Comparison of ENCODE assay signal across 8 cellular contexts in the genomic region with DNA sequence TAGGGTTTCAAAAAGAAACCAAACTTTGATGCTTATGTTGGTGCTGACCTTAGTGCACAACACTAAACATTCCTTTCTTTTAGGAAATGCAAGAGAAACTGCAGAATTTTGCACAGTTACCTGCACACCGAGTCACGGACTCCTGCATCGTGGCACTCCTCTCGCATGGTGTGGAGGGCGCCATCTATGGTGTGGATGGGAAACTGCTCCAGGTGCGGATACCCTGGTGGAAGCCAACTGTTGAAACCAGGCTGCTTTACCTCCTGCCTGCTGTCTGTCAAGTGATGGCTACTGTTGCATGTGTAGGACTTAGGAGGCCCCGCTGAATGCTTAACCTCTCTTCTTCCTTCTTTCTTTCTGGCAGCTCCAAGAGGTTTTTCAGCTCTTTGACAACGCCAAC. TPM values are rescaled to one million over a fixed set of nuclear protein-coding genes. Genes with fewer than 3 reads are reported as not detected.
A peak's percentile ranks its signal among the peaks of the same experiment; 100 is the strongest.
DNase-seq lines count a peak whose midpoint lies in the region; ATAC-seq and TF ChIP-seq lines count a peak whose summit lies in the region.

No MANE protein-coding gene starts in this region.

- H3K9me3 Mint-ChIP-seq in Calu3 (ENCODE audit: low read depth, unreplicated experiment) (no peaks in the 10 kb centered on the region), neural crest cell (no peaks in the 10 kb centered on the region)
- no peaks in the 10 kb centered on the region for H3K9me3 Mint-ChIP-seq in activated CD4-positive, alpha-beta T cell treated with anti-CD3 and anti-CD28 coated beads for 36 hours (ENCODE audit: low read depth)

- H3K4me1 Mint-ChIP-seq in Calu3 (ENCODE audit: low read depth, unreplicated experiment) (peaks cover 14% of the 10 kb centered on the region), neural crest cell (peaks cover 14% of the 10 kb centered on the region)
- H3K4me1 Mint-ChIP-seq in activated CD4-positive, alpha-beta T cell treated with anti-CD3 and anti-CD28 coated beads for 36 hours: peaks cover 34% of the 10 kb centered on the region

- no TSS peak for BruUV-seq in Calu3 (replicated peaks; lab: Mats Ljungman, UMichigan)

- POLR2A ChIA-PET in activated CD4-positive, alpha-beta T cell treated with anti-CD3 and anti-CD28 coated beads for 36 hours (lab: Charles Lee): interaction anchor here (0.8 to 3.6 kb wide), 2 partner anchors 20 to 59 kb away, joined by 3 to 11 read pairs; no protein-coding TSS in a partner anchor

- H3K27me3 Mint-ChIP-seq in Calu3 (ENCODE audit: unreplicated experiment) (no peaks in the 10 kb centered on the region), neural crest cell (ENCODE audit: low read depth) (no peaks in the 10 kb centered on the region)
- no peaks in the 10 kb centered on the region for H3K27me3 Mint-ChIP-seq in activated CD4-positive, alpha-beta T cell treated with anti-CD3 and anti-CD28 coated beads for 36 hours

- no peak overlapping the region for H3K27ac Mint-ChIP-seq in Calu3 (ENCODE audit: unreplicated experiment)
- no peak overlapping the region for H3K27ac Mint-ChIP-seq in activated CD4-positive, alpha-beta T cell treated with anti-CD3 and anti-CD28 coated beads for 36 hours
- no peak overlapping the region for H3K27ac Mint-ChIP-seq in neural crest cell (ENCODE audit: unreplicated experiment)

- TF ChIP-seq CTCF in Calu3 (IDR thresholded peaks at IDR 0.05; ENCODE audit: unreplicated experiment) (peak; percentile 55), neural crest cell (conservative IDR thresholded peaks at IDR 0.05) (peak; percentile 68)

- intact Hi-C loops in Calu3 (cut with micrococcal nuclease; ENCODE audit: unreplicated experiment): no loop called here
- intact Hi-C loops in activated CD4-positive, alpha-beta T cell treated with anti-CD3 and anti-CD28 coated beads for 36 hours (cut with DNase I, micrococcal nuclease): loop anchor here (1.0 kb wide), 1 partner anchor 60 kb away; no protein-coding TSS in a partner anchor

- H3K4me3 Mint-ChIP-seq in Calu3 (ENCODE audit: low read depth, unreplicated experiment) (no peak overlapping the region), neural crest cell (no peak overlapping the region)
- H3K4me3 Mint-ChIP-seq in activated CD4-positive, alpha-beta T cell treated with anti-CD3 and anti-CD28 coated beads for 36 hours: no peak overlapping the region

- CTCF ChIA-PET in Calu3 (lab: Charles Lee): interaction anchor here (1.0 to 1.9 kb wide), 3 partner anchors 9 to 59 kb away, joined by 3 to 9 read pairs (median 5); partner anchors contain the start of gene CASP2
- CTCF ChIA-PET in activated CD4-positive, alpha-beta T cell treated with anti-CD3 and anti-CD28 coated beads for 36 hours (lab: Charles Lee): interaction anchor here (0.7 to 13.9 kb wide), 27 partner anchors 9 to 121 kb away, joined by 3 to 182 read pairs (median 6); partner anchors contain the start of genes CASP2 and GSTK1

- DNase-seq in Calu3 (peak; percentile 61), dermis blood vessel endothelial cell (peak; percentile 64), neural crest cell (ENCODE audit: low read depth, low spot score) (peak; percentile 32), NCI-H226 (no peak)
- peak; percentile 76 for DNase-seq in activated CD4-positive, alpha-beta T cell treated with anti-CD3 and anti-CD28 coated beads for 36 hours

- ATAC-seq in HG03175 (IDR thresholded peaks at IDR 0.05; ENCODE audit: unreplicated experiment) (peak; percentile 63), HG03135 (IDR thresholded peaks at IDR 0.05; ENCODE audit: unreplicated experiment) (no peak), GM18520 (IDR thresholded peaks at IDR 0.05; ENCODE audit: unreplicated experiment) (no peak)
- peak; percentile 95 for ATAC-seq in activated CD4-positive, alpha-beta T cell treated with anti-CD3 and anti-CD28 coated beads for 36 hours

- H3K36me3 Mint-ChIP-seq in Calu3 (ENCODE audit: insufficient read depth, unreplicated experiment): peaks cover 34% of the 10 kb centered on the region
- peaks cover 83% of the 10 kb centered on the region for H3K36me3 Mint-ChIP-seq in activated CD4-positive, alpha-beta T cell treated with anti-CD3 and anti-CD28 coated beads for 36 hours (ENCODE audit: low read depth)
- peaks cover 35% of the 10 kb centered on the region for H3K36me3 Mint-ChIP-seq in neural crest cell (ENCODE audit: low read depth)

RNA-seq across cellular contexts. Expression of gene CASP2, which starts 11.7 kb away (rescaled TPM):
- total RNA-seq in Calu3 (2022) (51.3 and 53.8 TPM in 2 replicates), dermis blood vessel endothelial cell (12.8 and 30.2 TPM in 2 replicates), neural crest cell (72.8 and 76.2 TPM in 2 replicates)
- 100 to 1,000 TPM in 1 of 2 experiments, 10 to 100 TPM in 1; 91.1 to 106 TPM for total RNA-seq in activated CD4-positive, alpha-beta T cell treated with anti-CD3 and anti-CD28 coated beads for 36 hours

RNA-seq across cellular contexts. Expression of gene TMEM139, which starts 15.1 kb away (rescaled TPM):
- total RNA-seq in Calu3 (2022): 48.4 and 49.3 TPM in 2 replicates
- 1 to 10 TPM; 1.2 to 2.3 TPM for total RNA-seq in activated CD4-positive, alpha-beta T cell treated with anti-CD3 and anti-CD28 coated beads for 36 hours
- total RNA-seq in dermis blood vessel endothelial cell: 0.14 and 0.17 TPM in 2 replicates
- total RNA-seq in neural crest cell: 0.61 and 0.91 TPM in 2 replicates

RNA-seq across cellular contexts. Expression of gene CLCN1, which starts 16.1 kb away (rescaled TPM):
- total RNA-seq in Calu3 (2022) (0.34 and 0.61 TPM in 2 replicates), dermis blood vessel endothelial cell (not detected in 2 replicates), neural crest cell (0.09 TPM in 1 of 2 replicates, not detected in the other)
- total RNA-seq in activated CD4-positive, alpha-beta T cell treated with anti-CD3 and anti-CD28 coated beads for 36 hours: under 1 TPM; 0.07 to 0.09 TPM

RNA-seq across cellular contexts. Expression of gene GSTK1, which starts 36.6 kb away (rescaled TPM):
- 109 and 116 TPM in 2 replicates for total RNA-seq in Calu3 (2022)
- 100 to 1,000 TPM; 176 to 219 TPM for total RNA-seq in activated CD4-positive, alpha-beta T cell treated with anti-CD3 and anti-CD28 coated beads for 36 hours
- 110 and 112 TPM in 2 replicates for total RNA-seq in dermis blood vessel endothelial cell
- 51.0 and 54.1 TPM in 2 replicates for total RNA-seq in neural crest cell

Comparison
In these comparisons a context has a peak if more than half of its experiments do, and no peak if none do; other contexts are left out.
1. ATAC-seq: peak in HG03175 (single experiment) and activated CD4-positive, alpha-beta T cell treated with anti-CD3 and anti-CD28 coated beads for 36 hours (single experiment); none in HG03135 (single experiment) and GM18520 (single experiment).
2. RNA of gene TMEM139, which starts 15.1 kb away (total RNA-seq): 48.4 to 49.3 TPM in Calu3; 1.2 to 2.3 TPM in activated CD4-positive, alpha-beta T cell treated with anti-CD3 and anti-CD28 coated beads for 36 hours, 0.61 to 0.91 TPM in neural crest cell and 0.14 to 0.17 TPM in dermis blood vessel endothelial cell; every median in the first group is over 10 times any median in the second.